ENCODE assay signal across 21 cellular contexts in genomic region chr10:129058664-129059155, GRCh38.
"Had no signal": no experiment of that assay in that cellular context is flagged by ENCODE, and none has a peak within 500 bp of the region (broad histone marks: within the 10 kb centered on the region; RNA-seq: fewer than 3 reads in every experiment).

No MANE protein-coding gene starts in this region.

- H3K27me3 ChIP-seq: foreskin keratinocyte, tibial artery had no signal

- H3K27ac ChIP-seq: foreskin keratinocyte, tibial artery, VCaP had no signal

- H3K36me3 Mint-ChIP-seq: activated naive CD8-positive, alpha-beta T cell treated with anti-CD3 and anti-CD28 coated beads for 36 hours; memory B cell; stimulated activated effector memory CD8-positive, alpha-beta T cell treated with anti-CD3 and anti-CD28 coated beads, Interleukin-12 subunit alpha, Interleukin-12 subunit beta, amount 100 ng/mL, for 72 hours had no signal

- H3K27ac Mint-ChIP-seq: activated naive CD8-positive, alpha-beta T cell treated with anti-CD3 and anti-CD28 coated beads for 36 hours; activated T-cell treated with anti-CD3 and anti-CD28 coated beads, Interleukin-2, amount 50 U/mL, for 24 hours; activated T-helper 17 cell treated with anti-CD3 and anti-CD28 coated beads, Interleukin-2, amount 50 U/mL, for 72 hours; memory B cell; stimulated activated effector memory CD8-positive, alpha-beta T cell treated with anti-CD3 and anti-CD28 coated beads, Interleukin-12 subunit alpha, Interleukin-12 subunit beta, amount 100 ng/mL, for 72 hours had no signal

- H3K9me3 ChIP-seq: tibial artery had no signal

- H3K27me3 Mint-ChIP-seq: activated naive CD8-positive, alpha-beta T cell treated with anti-CD3 and anti-CD28 coated beads for 36 hours; activated T-cell treated with anti-CD3 and anti-CD28 coated beads, Interleukin-2, amount 50 U/mL, for 24 hours; activated T-helper 17 cell treated with anti-CD3 and anti-CD28 coated beads, Interleukin-2, amount 50 U/mL, for 72 hours had no signal

- H3K9me3 Mint-ChIP-seq: activated naive CD8-positive, alpha-beta T cell treated with anti-CD3 and anti-CD28 coated beads for 36 hours; activated T-cell treated with anti-CD3 and anti-CD28 coated beads, Interleukin-2, amount 50 U/mL, for 24 hours; activated T-helper 17 cell treated with anti-CD3 and anti-CD28 coated beads, Interleukin-2, amount 50 U/mL, for 72 hours; stimulated activated effector memory CD8-positive, alpha-beta T cell treated with anti-CD3 and anti-CD28 coated beads, Interleukin-12 subunit alpha, Interleukin-12 subunit beta, amount 100 ng/mL, for 72 hours; stimulated activated naive CD8-positive, alpha-beta T cell treated with anti-CD3 and anti-CD28 coated beads, Interleukin-15, amount 100 ng/mL, for 72 hours had no signal

- H3K36me3 ChIP-seq: tibial artery had no signal

- DNase-seq: activated CD4-positive, alpha-beta T cell treated with anti-CD3 and anti-CD28 coated beads, Interleukin-2, amount 50 U/mL, for 1 hour; activated CD8-positive, alpha-beta memory T cell treated with anti-CD3 and anti-CD28 coated beads for 24 hours; activated CD8-positive, alpha-beta memory T cell treated with anti-CD3 and anti-CD28 coated beads, Interleukin-2, amount 50 U/mL, for 4 hours; activated naive CD8-positive, alpha-beta T cell treated with anti-CD3 and anti-CD28 coated beads for 36 hours; activated T-cell treated with anti-CD3 and anti-CD28 coated beads, Interleukin-2, amount 50 U/mL, for 24 hours; cerebellar nuclear complex; cortex of kidney; erythroblast; foreskin keratinocyte; occipital lobe; small intestine; stimulated activated CD4-positive, alpha-beta T cell treated with anti-CD3 and anti-CD28 coated beads, Interleukin-2, amount 100 ng/mL, for 24 hours; SW 1271; T-helper 17 cell had no signal

- H3K4me1 ChIP-seq: foreskin keratinocyte, tibial artery had no signal

- H3K4me3 Mint-ChIP-seq: activated naive CD8-positive, alpha-beta T cell treated with anti-CD3 and anti-CD28 coated beads for 36 hours; activated T-cell treated with anti-CD3 and anti-CD28 coated beads, Interleukin-2, amount 50 U/mL, for 24 hours; memory B cell; stimulated activated effector memory CD8-positive, alpha-beta T cell treated with anti-CD3 and anti-CD28 coated beads, Interleukin-12 subunit alpha, Interleukin-12 subunit beta, amount 100 ng/mL, for 72 hours; T-helper 17 cell had no signal

- H3K4me3 ChIP-seq: tibial artery had no signal

- ATAC-seq: foreskin keratinocyte, sciatic nerve had no signal
